13 cellular contexts compared by ENCODE assay signal in genomic region chrX:116240446-116240845, GRCh38.
DNase-seq lines count a peak whose midpoint lies in the region; ATAC-seq and TF ChIP-seq lines count a peak whose summit lies in the region.
"Had no signal": no experiment of that assay in that cellular context is flagged by ENCODE, and none has a peak within 500 bp of the region (broad histone marks: within the 10 kb centered on the region; RNA-seq: fewer than 3 reads in every experiment).

No MANE protein-coding gene starts in this region.

- H3K36me3 ChIP-seq in PC-3 (ENCODE audit: low read depth, low read length) (no peaks in the 10 kb centered on the region), fibroblast of lung (ENCODE audit: control insufficient read depth, insufficient read depth, low read length) (no peaks in the 10 kb centered on the region)

- H2AFZ ChIP-seq in PC-3 (ENCODE audit: low read length) (peak overlapping the region; percentile 25; the same call in 1 of the 2 replicates), fibroblast of lung (ENCODE audit: low read length) (no peak overlapping the region)

- DNase-seq in NCI-H510A treated with DMSO at 0.1 percent for 48 hours (lab: John Stamatoyannopoulos, UW): peak; percentile 44
- no peak for DNase-seq in NCI-H510A (lab: John Stamatoyannopoulos, UW)
- peak; percentile 87 for DNase-seq in PC-3
- peak; percentile 4 to 67 for DNase-seq in fibroblast of lung (ENCODE audit: low read depth in 2 of 2)
- DNase-seq in type B pancreatic cell (ENCODE audit: extremely low spot score, unreplicated experiment): no peak
- DNase-seq in activated CD4-positive, alpha-beta T cell treated with anti-CD3 and anti-CD28 coated beads for 4 hours: no peak
- DNase-seq in caudate nucleus (lab: John Stamatoyannopoulos, UW): no peak
- DNase-seq: activated CD8-positive, alpha-beta memory T cell treated with anti-CD3 and anti-CD28 coated beads, Interleukin-2, amount 10 ng/mL, durations not matched to agents 7 days and 5 days; IMR-90; NCI-H226; SHP77 treated with DMSO at 0.1 percent for 48 hours had no signal

- H3K4me3 ChIP-seq in PC-3 (ENCODE audit: low read length) (peak overlapping the region; percentile 66), fibroblast of lung (replicated peaks in 1 of 4; ENCODE audit: control extremely low read depth in 1 of 4, insufficient read depth in 1 of 4, low read depth in 3 of 4, low read length in 4 of 4) (peak overlapping the region in 1 of 4 experiments; percentile 17)

- no peaks in the 10 kb centered on the region for H3K27me3 Mint-ChIP-seq in type B pancreatic cell
- H3K27me3 Mint-ChIP-seq: activated CD8-positive, alpha-beta memory T cell treated with anti-CD3 and anti-CD28 coated beads, Interleukin-2, amount 10 ng/mL, durations not matched to agents 7 days and 5 days had no signal

- H3K9me3 ChIP-seq in PC-3 (ENCODE audit: low read length) (no peaks in the 10 kb centered on the region), fibroblast of lung (ENCODE audit: control insufficient read depth, insufficient read depth, low read depth, low read length) (no peaks in the 10 kb centered on the region)

- no peaks in the 10 kb centered on the region for H3F3A ChIP-seq in PC-3 (ENCODE audit: low read length, unreplicated experiment)

- TSS peak; percentile 39 for BruUV-seq in PC-3 (replicated peaks; lab: Mats Ljungman, UMichigan)

- H3K9ac ChIP-seq in PC-3 (ENCODE audit: low read length) (peak overlapping the region; percentile 82), fibroblast of lung (ENCODE audit: insufficient read depth, low read length) (no peak overlapping the region)

- no peaks in the 10 kb centered on the region for H3K4me1 Mint-ChIP-seq in type B pancreatic cell (ENCODE audit: unreplicated experiment)
- H3K4me1 Mint-ChIP-seq: activated CD8-positive, alpha-beta memory T cell treated with anti-CD3 and anti-CD28 coated beads, Interleukin-2, amount 10 ng/mL, durations not matched to agents 7 days and 5 days had no signal

- H4K20me1 ChIP-seq in PC-3 (ENCODE audit: low read length) (no peaks in the 10 kb centered on the region), fibroblast of lung (ENCODE audit: control insufficient read depth, extremely low read depth, insufficient read depth, low read length) (no peaks in the 10 kb centered on the region)

- H3K36me3 Mint-ChIP-seq in type B pancreatic cell: no peaks in the 10 kb centered on the region
- H3K36me3 Mint-ChIP-seq: activated CD8-positive, alpha-beta memory T cell treated with anti-CD3 and anti-CD28 coated beads, Interleukin-2, amount 10 ng/mL, durations not matched to agents 7 days and 5 days; activated naive CD4-positive, alpha-beta T cell treated with anti-CD3 and anti-CD28 coated beads, Interleukin-2, amount 50 U/mL, for 72 hours had no signal

- CTCF ChIA-PET in PC-3 (lab: Charles Lee): no interaction called here

- POLR2A ChIA-PET in PC-3 (lab: Charles Lee; ENCODE audit: unreplicated experiment): no interaction called here

- H3K4me1 ChIP-seq in PC-3 (ENCODE audit: insufficient read depth, low read length): peaks cover 40% of the 10 kb centered on the region
- H3K4me1 ChIP-seq in fibroblast of lung (ENCODE audit: control insufficient read depth, extremely low read depth, insufficient read depth, low read length): no peaks in the 10 kb centered on the region

- H3K9me2 ChIP-seq in PC-3 (replicated peaks; ENCODE audit: low read length): no peaks in the 10 kb centered on the region

- H3K4me2 ChIP-seq in PC-3 (ENCODE audit: low read length) (peak overlapping the region; percentile 82), fibroblast of lung (ENCODE audit: extremely low read depth, insufficient read depth, low read length) (no peak overlapping the region)

- H3K27ac Mint-ChIP-seq in type B pancreatic cell: peak overlapping the region; percentile 82
- H3K27ac Mint-ChIP-seq: activated CD8-positive, alpha-beta memory T cell treated with anti-CD3 and anti-CD28 coated beads, Interleukin-2, amount 10 ng/mL, durations not matched to agents 7 days and 5 days; activated naive CD4-positive, alpha-beta T cell treated with anti-CD3 and anti-CD28 coated beads, Interleukin-2, amount 50 U/mL, for 72 hours had no signal

- intact Hi-C loops in PC-3 (cut with micrococcal nuclease): loop anchor here (2.0 kb wide), 2 partner anchors 32 to 40 kb away; no protein-coding TSS in a partner anchor

- H3K27ac ChIP-seq in PC-3 (ENCODE audit: low read length) (peak overlapping the region; percentile 98), fibroblast of lung (ENCODE audit: insufficient read depth, low read length) (no peak overlapping the region), caudate nucleus (ENCODE audit: low read depth, low read length) (no peak overlapping the region)

- H3K9me3 Mint-ChIP-seq in type B pancreatic cell: no peaks in the 10 kb centered on the region
- H3K9me3 Mint-ChIP-seq: activated naive CD4-positive, alpha-beta T cell treated with anti-CD3 and anti-CD28 coated beads, Interleukin-2, amount 50 U/mL, for 72 hours had no signal

- H3K27me3 ChIP-seq in PC-3 (ENCODE audit: low read length): no peaks in the 10 kb centered on the region
- H3K27me3 ChIP-seq in fibroblast of lung (ENCODE audit: control insufficient read depth, insufficient read depth, low read length): no peaks in the 10 kb centered on the region

- TF ChIP-seq CTCF in PC-3 (conservative IDR thresholded peaks at IDR 0.05; ENCODE audit: low read depth, low read length) (no peak), fibroblast of lung (conservative IDR thresholded peaks at IDR 0.05 in 1 of 2, IDR thresholded peaks at IDR 0.05 in 1 of 2; ENCODE audit: low read depth in 1 of 2, low read length in 2 of 2) (no peak), type B pancreatic cell (conservative IDR thresholded peaks at IDR 0.05) (no peak)

- H3K79me2 ChIP-seq in PC-3 (ENCODE audit: low read length) (no peaks in the 10 kb centered on the region), fibroblast of lung (ENCODE audit: control insufficient read depth, insufficient read depth, low read length) (no peaks in the 10 kb centered on the region)

- ATAC-seq in PC-3: peak; percentile 77
- ATAC-seq in HG03521 (IDR thresholded peaks at IDR 0.05; ENCODE audit: unreplicated experiment): no peak
- ATAC-seq: activated CD8-positive, alpha-beta memory T cell treated with anti-CD3 and anti-CD28 coated beads, Interleukin-2, amount 10 ng/mL, durations not matched to agents 7 days and 5 days; activated naive CD4-positive, alpha-beta T cell treated with anti-CD3 and anti-CD28 coated beads, Interleukin-2, amount 50 U/mL, for 72 hours had no signal

- peak overlapping the region; percentile 50 for H3K4me3 Mint-ChIP-seq in type B pancreatic cell
- H3K4me3 Mint-ChIP-seq: activated CD8-positive, alpha-beta memory T cell treated with anti-CD3 and anti-CD28 coated beads, Interleukin-2, amount 10 ng/mL, durations not matched to agents 7 days and 5 days had no signal

Comparison
In these comparisons a context has a peak if more than half of its experiments do, and no peak if none do; other contexts are left out.
1. DNase-seq: peak in NCI-H510A treated with DMSO at 0.1 percent for 48 hours (single experiment), PC-3 (single experiment) and fibroblast of lung (2 of 2); none in NCI-H510A (single experiment), type B pancreatic cell (single experiment), activated CD4-positive, alpha-beta T cell treated with anti-CD3 and anti-CD28 coated beads for 4 hours (0 of 2) and caudate nucleus (0 of 61).